Comparison of ENCODE assay signal across 4 cellular contexts in genomic region chr14:95763032-95763431, GRCh38. TPM values are rescaled to one million over a fixed set of nuclear protein-coding genes. Genes with fewer than 3 reads are reported as not detected.
"Had no signal": no experiment of that assay in that cellular context is flagged by ENCODE, and none has a peak within 500 bp of the region (broad histone marks: within the 10 kb centered on the region; RNA-seq: fewer than 3 reads in every experiment).

No MANE protein-coding gene starts in this region.

RNA-seq across cellular contexts. Expression of gene TCL1A, which starts 49.1 kb away (rescaled TPM):
- total RNA-seq: LHCN-M2, M059J, MCF 10A, NCI-H460 had no signal
